In the genomic region with DNA sequence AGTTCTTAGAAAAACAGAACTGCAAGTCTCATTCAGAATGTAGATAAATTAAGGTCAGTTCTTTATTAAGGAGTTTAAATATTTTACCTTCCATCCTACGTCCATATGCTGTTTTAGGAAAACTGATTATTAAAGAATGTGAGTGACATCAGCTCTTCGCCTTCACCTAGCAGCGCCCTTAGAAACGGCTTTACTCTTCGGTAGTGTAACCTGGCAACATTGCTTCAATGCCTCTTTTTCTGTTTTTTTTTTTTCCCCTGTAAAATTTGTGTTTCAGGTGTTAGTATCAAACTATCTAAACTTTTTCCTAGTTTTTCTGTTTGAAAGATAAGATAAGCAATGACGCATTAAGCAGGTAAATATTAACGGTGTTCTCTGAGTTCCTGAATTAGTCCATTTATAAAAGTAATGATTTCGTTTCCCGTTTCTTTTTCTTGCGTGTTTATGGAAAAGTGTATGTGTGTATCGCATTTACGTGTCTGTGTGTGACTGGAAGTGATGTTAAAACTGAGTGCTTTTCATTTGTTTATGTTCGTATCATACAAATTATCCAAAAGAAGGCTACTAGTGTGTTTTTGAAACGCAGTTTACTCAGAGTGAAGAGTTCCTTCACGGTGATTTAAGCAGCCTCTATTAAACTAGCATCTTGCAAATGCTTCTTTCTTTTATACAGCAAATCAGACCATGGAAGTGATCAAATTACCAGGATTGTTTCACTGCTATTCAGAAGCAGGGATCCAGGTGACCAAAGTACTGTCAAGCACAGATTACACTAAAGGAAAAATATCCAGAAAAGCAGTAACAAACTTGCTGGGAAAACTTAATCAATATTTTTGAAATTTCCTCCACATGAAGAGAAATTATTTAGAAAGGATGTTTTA, we compare ENCODE assay signal across 21 cellular contexts.
A peak's percentile ranks its signal among the peaks of the same experiment; 100 is the strongest.
DNase-seq lines count a peak whose midpoint lies in the region; ATAC-seq lines count a peak whose summit lies in the region.
"Had no signal": no experiment of that assay in that cellular context is flagged by ENCODE, and none has a peak within 500 bp of the region (broad histone marks: within the 10 kb centered on the region; RNA-seq: fewer than 3 reads in every experiment).

No MANE protein-coding gene starts in this region.

- DNase-seq in G401 (ENCODE audit: low spot score) (peak; percentile 75), NCI-H2107 (lab: John Stamatoyannopoulos, UW) (peak; percentile 30), SJCRH30 (peak in 1 of 2 experiments; percentile 47), ACHN (no peak)
- no peak for DNase-seq in activated CD4-positive, alpha-beta T cell treated with anti-CD3 and anti-CD28 coated beads, Interleukin-2, amount 50 U/mL, for 48 hours
- DNase-seq in activated T-helper 1 cell treated with anti-CD3 and anti-CD28 coated beads, Interleukin-12 subunit alpha, Interleukin-12 subunit beta, Interleukin-2, Interleukin-4 antibody, amounts not matched to agents 30 ng/mL and 10 ng/mL and 1 ng/mL, durations not matched to agents 14 hours and 24 hours and 36 hours (ENCODE audit: low spot score), result no peak
- DNase-seq: activated CD8-positive, alpha-beta memory T cell treated with anti-CD3 and anti-CD28 coated beads, Interleukin-2, amount 50 U/mL, for 4 hours; brain microvascular endothelial cell; CD4-positive, alpha-beta T cell; kidney glomerular epithelial cell; NCI-H1092 treated with DMSO at 0.1 percent for 48 hours; NCI-H2227 treated with DMSO at 0.1 percent for 48 hours; RPMI8226; SK-N-SH; stimulated activated CD4-positive, alpha-beta T cell treated with anti-CD3 and anti-CD28 coated beads, Interleukin-2, amount 100 ng/mL, for 48 hours; stimulated activated naive B cell treated with anti-CD40 and anti-IgM and Interleukin-4, amounts not matched to agents 10 μg/mL and 1 μg/mL and 100 μg/mL, for 72 hours; T-helper 2 cell; testis; WERI-Rb-1 had no signal

- H3K4me3 ChIP-seq in SJCRH30 (peak overlapping the region; percentile 39), mucosa of stomach (ENCODE audit: low read length) (peak overlapping the region; percentile 6)
- H3K4me3 ChIP-seq: testis had no signal

- H3K4me3 Mint-ChIP-seq in activated T-helper 1 cell treated with anti-CD3 and anti-CD28 coated beads, Interleukin-12 subunit alpha, Interleukin-12 subunit beta, Interleukin-2, Interleukin-4 antibody, amounts not matched to agents 30 ng/mL and 10 ng/mL and 1 ng/mL, durations not matched to agents 14 hours and 24 hours and 36 hours, result no peak overlapping the region
- H3K4me3 Mint-ChIP-seq: CD4-positive, alpha-beta T cell; stimulated activated naive B cell treated with anti-CD40 and anti-IgM and Interleukin-4, amounts not matched to agents 10 μg/mL and 1 μg/mL and 100 μg/mL, for 72 hours had no signal

- H3K9me3 Mint-ChIP-seq in activated T-helper 1 cell treated with anti-CD3 and anti-CD28 coated beads, Interleukin-12 subunit alpha, Interleukin-12 subunit beta, Interleukin-2, Interleukin-4 antibody, amounts not matched to agents 30 ng/mL and 10 ng/mL and 1 ng/mL, durations not matched to agents 14 hours and 24 hours and 36 hours, result no peaks in the 10 kb centered on the region
- H3K9me3 Mint-ChIP-seq: CD4-positive, alpha-beta T cell; stimulated activated naive B cell treated with anti-CD40 and anti-IgM and Interleukin-4, amounts not matched to agents 10 μg/mL and 1 μg/mL and 100 μg/mL, for 72 hours had no signal

- H3K27me3 Mint-ChIP-seq in activated T-helper 1 cell treated with anti-CD3 and anti-CD28 coated beads, Interleukin-12 subunit alpha, Interleukin-12 subunit beta, Interleukin-2, Interleukin-4 antibody, amounts not matched to agents 30 ng/mL and 10 ng/mL and 1 ng/mL, durations not matched to agents 14 hours and 24 hours and 36 hours (ENCODE audit: insufficient read depth), result no peaks in the 10 kb centered on the region
- H3K27me3 Mint-ChIP-seq: CD4-positive, alpha-beta T cell; stimulated activated naive B cell treated with anti-CD40 and anti-IgM and Interleukin-4, amounts not matched to agents 10 μg/mL and 1 μg/mL and 100 μg/mL, for 72 hours had no signal

- intact Hi-C loops in activated T-helper 1 cell treated with anti-CD3 and anti-CD28 coated beads, Interleukin-12 subunit alpha, Interleukin-12 subunit beta, Interleukin-2, Interleukin-4 antibody, amounts not matched to agents 30 ng/mL and 10 ng/mL and 1 ng/mL, durations not matched to agents 14 hours and 24 hours and 36 hours (cut with micrococcal nuclease), result no loop called here

- no peak for ATAC-seq in HG03025 (IDR thresholded peaks at IDR 0.05; ENCODE audit: low FRiP score, unreplicated experiment)
- ATAC-seq: stimulated activated naive B cell treated with anti-CD40 and anti-IgM and Interleukin-4, amounts not matched to agents 10 μg/mL and 1 μg/mL and 100 μg/mL, for 72 hours had no signal

- in situ Hi-C loops in G401 (cut with HindIII; ENCODE audit: low sequenced_read_pairs) (no loop called here), ACHN (cut with HindIII; ENCODE audit: low pct_ligation_motif_present, low pct_unique_long_range_greater_than_20kb, low sequenced_read_pairs) (no loop called here)

- H3K36me3 Mint-ChIP-seq in activated T-helper 1 cell treated with anti-CD3 and anti-CD28 coated beads, Interleukin-12 subunit alpha, Interleukin-12 subunit beta, Interleukin-2, Interleukin-4 antibody, amounts not matched to agents 30 ng/mL and 10 ng/mL and 1 ng/mL, durations not matched to agents 14 hours and 24 hours and 36 hours (ENCODE audit: low read depth), result no peaks in the 10 kb centered on the region

- H3K27ac ChIP-seq in SJCRH30, result peak overlapping the region; percentile 43
- H3K27ac ChIP-seq: brain microvascular endothelial cell, testis, WERI-Rb-1 had no signal

- H3K27me3 ChIP-seq in SJCRH30 (no peaks in the 10 kb centered on the region), mucosa of stomach (ENCODE audit: control insufficient read depth, insufficient read depth, low read length) (no peaks in the 10 kb centered on the region)
- H3K27me3 ChIP-seq: brain microvascular endothelial cell, testis had no signal

- H3K27ac Mint-ChIP-seq in activated T-helper 1 cell treated with anti-CD3 and anti-CD28 coated beads, Interleukin-12 subunit alpha, Interleukin-12 subunit beta, Interleukin-2, Interleukin-4 antibody, amounts not matched to agents 30 ng/mL and 10 ng/mL and 1 ng/mL, durations not matched to agents 14 hours and 24 hours and 36 hours, result no peak overlapping the region
- H3K27ac Mint-ChIP-seq: CD4-positive, alpha-beta T cell; stimulated activated naive B cell treated with anti-CD40 and anti-IgM and Interleukin-4, amounts not matched to agents 10 μg/mL and 1 μg/mL and 100 μg/mL, for 72 hours had no signal

- H3K4me1 ChIP-seq in SJCRH30 (peaks cover 21% of the 10 kb centered on the region), mucosa of stomach (ENCODE audit: control insufficient read depth, insufficient read depth, low read length) (peaks cover 5% of the 10 kb centered on the region)
- H3K4me1 ChIP-seq: testis had no signal

- H3K9ac ChIP-seq in mucosa of stomach (ENCODE audit: low read length), result no peak overlapping the region
- H3K9ac ChIP-seq: SK-N-SH had no signal

- H3K36me3 ChIP-seq in SJCRH30 (no peaks in the 10 kb centered on the region), mucosa of stomach (ENCODE audit: control insufficient read depth, insufficient read depth, low read length) (no peaks in the 10 kb centered on the region)
- H3K36me3 ChIP-seq: brain microvascular endothelial cell, WERI-Rb-1 had no signal

- H3K9me3 ChIP-seq in SJCRH30 (replicated peaks) (no peaks in the 10 kb centered on the region), mucosa of stomach (ENCODE audit: control insufficient read depth, low read length) (no peaks in the 10 kb centered on the region)
- H3K9me3 ChIP-seq: SK-N-SH, testis had no signal

- H3K4me1 Mint-ChIP-seq in activated T-helper 1 cell treated with anti-CD3 and anti-CD28 coated beads, Interleukin-12 subunit alpha, Interleukin-12 subunit beta, Interleukin-2, Interleukin-4 antibody, amounts not matched to agents 30 ng/mL and 10 ng/mL and 1 ng/mL, durations not matched to agents 14 hours and 24 hours and 36 hours (ENCODE audit: low read depth), result peaks cover 13% of the 10 kb centered on the region

Comparison
In these comparisons a context has a peak if more than half of its experiments do, and no peak if none do; other contexts are left out.
1. DNase-seq: peak in G401 (single experiment) and NCI-H2107 (single experiment); none in activated CD4-positive, alpha-beta T cell treated with anti-CD3 and anti-CD28 coated beads, Interleukin-2, amount 50 U/mL, for 48 hours (0 of 2), ACHN (single experiment) and activated T-helper 1 cell treated with anti-CD3 and anti-CD28 coated beads, Interleukin-12 subunit alpha, Interleukin-12 subunit beta, Interleukin-2, Interleukin-4 antibody, amounts not matched to agents 30 ng/mL and 10 ng/mL and 1 ng/mL, durations not matched to agents 14 hours and 24 hours and 36 hours (single experiment).